In the genomic region with DNA sequence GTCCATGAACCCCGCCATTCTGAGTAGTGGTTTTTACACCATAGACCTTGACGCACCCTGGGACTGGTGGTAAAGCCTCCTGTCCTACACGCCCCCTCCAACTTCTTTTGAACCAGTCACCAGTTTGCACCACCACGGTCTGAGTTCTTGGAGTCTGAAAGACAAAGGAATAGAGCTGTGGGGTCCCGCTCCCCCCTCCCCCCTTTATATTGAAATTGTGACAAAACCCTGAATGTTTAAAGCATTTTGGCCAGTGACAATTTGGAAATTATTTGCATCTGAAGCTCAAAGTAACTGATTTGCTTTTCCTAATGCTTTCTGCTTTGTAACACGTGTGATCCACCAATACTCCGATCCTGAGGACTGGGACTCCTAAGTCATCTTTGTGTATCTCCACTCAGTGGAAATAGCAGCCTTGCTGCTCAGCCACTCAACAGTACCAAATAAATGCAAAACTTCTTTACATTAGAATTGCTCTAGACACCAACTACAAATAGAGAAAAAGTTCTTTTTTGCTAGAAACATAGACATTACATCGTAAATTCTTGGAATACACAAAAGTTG, we compare ENCODE assay signal across 8 cellular contexts. TPM values are rescaled to one million over a fixed set of nuclear protein-coding genes. Genes with fewer than 3 reads are reported as not detected.
A peak's percentile ranks its signal among the peaks of the same experiment; 100 is the strongest.
DNase-seq lines count a peak whose midpoint lies in the region; ATAC-seq and TF ChIP-seq lines count a peak whose summit lies in the region.

No MANE protein-coding gene starts in this region.

- peak overlapping the region; percentile 99 to 100 (median 100) for H3K4me3 Mint-ChIP-seq in IgD-negative memory B cell

- no peaks in the 10 kb centered on the region for H3K27me3 ChIP-seq in left lung
- H3K27me3 ChIP-seq in testis: no peaks in the 10 kb centered on the region

- H3K9me3 Mint-ChIP-seq in IgD-negative memory B cell: peaks cover 0 to 3% (median 0%) of the 10 kb centered on the region in 3 donors

- H3K9me3 ChIP-seq in left lung: no peaks in the 10 kb centered on the region
- H3K9me3 ChIP-seq in testis: no peaks in the 10 kb centered on the region

- peak overlapping the region; percentile 99 to 100 (median 100) for H3K27ac Mint-ChIP-seq in IgD-negative memory B cell

- no peak for TF ChIP-seq POLR2A in testis (IDR thresholded peaks at IDR 0.05)

- H3K4me1 Mint-ChIP-seq in IgD-negative memory B cell: peaks cover 26 to 37% (median 35%) of the 10 kb centered on the region in 3 donors

- no peak for TF ChIP-seq CTCF in left lung (IDR thresholded peaks at IDR 0.05)
- no peak for TF ChIP-seq CTCF in testis (IDR thresholded peaks at IDR 0.05)

- H3K4me1 ChIP-seq in left lung (peaks cover 14 to 46% of the 10 kb centered on the region in 2 donors), testis (peaks cover 26% of the 10 kb centered on the region)

- intact Hi-C loops in left lung (cut with DNase I) (no loop called here), testis (cut with DNase I; ENCODE audit: low total_unique reads) (no loop called here)

- ATAC-seq in left lung (no peak), HG02610 (IDR thresholded peaks at IDR 0.05; ENCODE audit: unreplicated experiment) (no peak)

- H3K27ac ChIP-seq in left lung (peak overlapping the region; percentile 95 to 100), testis (peak overlapping the region; percentile 98 to 100)

- peaks cover 20% of the 10 kb centered on the region for H3K36me3 Mint-ChIP-seq in IgD-negative memory B cell

- H3K36me3 ChIP-seq in left lung (peaks cover 0 to 30% of the 10 kb centered on the region in 2 donors), testis (ENCODE audit: low read depth, missing control alignments) (no peaks in the 10 kb centered on the region)

- WGBS in testis, 2 donors: 40 to 48% methylated on average over 8 of the region's 8 CpGs

- H3K4me3 ChIP-seq in left lung: peak overlapping the region; percentile 82 to 83
- H3K4me3 ChIP-seq in testis: peak overlapping the region; percentile 86 to 88

- DNase-seq in GF-D8 (lab: John Stamatoyannopoulos, UW): peak; percentile 44
- DNase-seq in amniotic epithelial cell (ENCODE audit: low read depth): peak; percentile 32
- DNase-seq in left lung: no peak
- DNase-seq in testis: no peak
- DNase-seq in SKM-1 treated with dmso at 0.1 percent for 144 hours (lab: John Stamatoyannopoulos, UW; ENCODE audit: unreplicated experiment): no peak
- DNase-seq in A172 (ENCODE audit: low spot score): no peak

- H3K27me3 Mint-ChIP-seq in IgD-negative memory B cell: peaks cover 3% of the 10 kb centered on the region

RNA-seq across cellular contexts. Expression of gene SRSF7, which starts 0.8 kb away (rescaled TPM):
- polyA plus RNA-seq in IgD-negative memory B cell (284 TPM), testis (ENCODE audit: insufficient read depth, low read depth, low replicate concordance) (169 TPM)
- total RNA-seq in left lung (100 to 1,000 TPM in 1 of 2 donors, 10 to 100 TPM in 1; 83.3 to 139 TPM), testis (100 to 1,000 TPM; 104 to 114 TPM)
- 298 and 318 TPM in 2 replicates for total RNA-seq in A172 (2014; rRNA removed; shearing (Covaris generic))

RNA-seq across cellular contexts. Expression of gene GEMIN6, which starts 26.1 kb away (rescaled TPM):
- polyA plus RNA-seq in IgD-negative memory B cell (12.3 TPM), testis (ENCODE audit: insufficient read depth, low read depth, low replicate concordance) (43.0 TPM)
- total RNA-seq in left lung (10 to 100 TPM; 12.4 to 13.0 TPM), testis (10 to 100 TPM; 11.6 to 16.4 TPM)
- total RNA-seq in A172 (2014; rRNA removed; shearing (Covaris generic)): 22.0 and 30.1 TPM in 2 replicates

Comparison
In these comparisons a context has a peak if more than half of its experiments do, and no peak if none do; other contexts are left out.
1. DNase-seq: peak in GF-D8 (single experiment) and amniotic epithelial cell (single experiment); none in left lung (0 of 2), testis (single experiment), SKM-1 treated with dmso at 0.1 percent for 144 hours (single experiment) and A172 (single experiment).